9 cellular contexts compared by ENCODE assay signal in the genomic region with DNA sequence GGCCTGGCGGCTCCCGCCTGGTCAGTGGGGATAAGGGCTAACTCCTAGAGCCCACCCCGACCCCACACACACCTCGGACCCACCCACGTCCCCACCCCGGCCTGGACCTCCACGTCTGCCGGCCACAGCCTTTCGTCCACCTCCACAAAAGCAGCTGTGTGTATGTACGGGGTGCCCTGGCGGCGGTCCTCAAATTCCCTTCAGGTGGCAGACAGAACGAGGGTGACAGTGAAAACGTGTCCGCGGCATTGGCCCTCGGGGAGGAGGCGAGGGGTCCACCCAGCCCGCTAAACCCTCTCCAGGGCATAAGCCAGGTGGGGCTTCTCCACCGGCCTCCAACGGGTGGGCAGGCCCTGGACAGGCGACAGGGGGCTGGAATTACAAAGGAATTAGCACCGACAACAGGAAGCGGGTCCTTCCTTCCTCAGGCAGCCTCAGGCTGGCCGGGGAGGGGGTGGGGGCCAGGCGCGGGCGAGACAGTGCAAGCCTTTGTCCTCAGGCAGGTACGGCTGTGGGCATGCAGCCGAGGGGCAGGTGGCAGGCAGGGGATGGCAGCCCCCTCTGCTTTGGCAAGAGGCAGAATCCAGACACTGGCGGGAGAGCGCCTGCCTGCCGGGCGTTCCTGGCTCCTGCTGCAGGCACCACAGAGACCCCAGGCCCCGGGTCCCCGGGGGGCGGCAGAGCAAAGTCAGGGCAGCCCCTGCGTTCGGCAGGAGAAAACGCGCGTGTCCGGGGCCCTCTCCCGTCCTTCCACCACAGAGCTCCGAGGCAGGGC. TPM values are rescaled to one million over a fixed set of nuclear protein-coding genes. Genes with fewer than 3 reads are reported as not detected.
A peak's percentile ranks its signal among the peaks of the same experiment; 100 is the strongest.
DNase-seq lines count a peak whose midpoint lies in the region; FAIRE-seq and TF ChIP-seq lines count a peak whose summit lies in the region.
"Had no signal": no experiment of that assay in that cellular context is flagged by ENCODE, and none has a peak within 500 bp of the region (broad histone marks: within the 10 kb centered on the region; RNA-seq: fewer than 3 reads in every experiment).

No MANE protein-coding gene starts in this region.

- H4K20me1 ChIP-seq in keratinocyte (ENCODE audit: control insufficient read depth, extremely low read depth, insufficient read depth, low read length) = no peaks in the 10 kb centered on the region

- no peaks in the 10 kb centered on the region for H3K9me1 ChIP-seq in keratinocyte (ENCODE audit: control insufficient read depth, extremely low read depth, insufficient read depth, low read length)

- no peak overlapping the region for H3K4me3 Mint-ChIP-seq in CD8-positive, alpha-beta memory T cell

- no peaks in the 10 kb centered on the region for H3K36me3 Mint-ChIP-seq in CD8-positive, alpha-beta memory T cell

- H3K4me1 ChIP-seq in Peyer's patch (peaks cover 0 to 40% (median 3%) of the 10 kb centered on the region in 4 donors), keratinocyte (ENCODE audit: control insufficient read depth, extremely low read depth, insufficient read depth, low read length) (peaks cover 27% of the 10 kb centered on the region)
- no peaks in the 10 kb centered on the region for H3K4me1 ChIP-seq in CD8-positive, alpha-beta memory T cell (ENCODE audit: insufficient read depth, low read length)

- peak in 2 of 3 experiments; percentile 55 to 66 for DNase-seq in NCI-H1417 (lab: John Stamatoyannopoulos, UW)
- DNase-seq in NCI-H1417 treated with DMSO at 0.1 percent for 48 hours (lab: John Stamatoyannopoulos, UW) = no peak
- DNase-seq in Peyer's patch = no peak
- DNase-seq in keratinocyte (ENCODE audit: low read depth, low spot score) = no peak
- no peak for DNase-seq in stimulated activated CD4-positive, alpha-beta T cell treated with anti-CD3 and anti-CD28 coated beads, Interleukin-4, amount 100 ng/mL, for 24 hours
- DNase-seq in CD8-positive, alpha-beta memory T cell = no peak
- no peak for DNase-seq in pons (ENCODE audit: low spot score)

- no peak for FAIRE-seq in keratinocyte (lab: Jason Lieb, UNC)

- peak overlapping the region; percentile 28 for H3K9ac ChIP-seq in keratinocyte (ENCODE audit: control insufficient read depth, extremely low read depth, insufficient read depth, low read length)

- POLR2A ChIA-PET in CD8-positive, alpha-beta memory T cell (lab: Charles Lee) = interaction anchor here (1.2 kb wide), 1 partner anchor 53 kb away, joined by 5 read pairs; a partner anchor contains a TSS

- H3K9me3 Mint-ChIP-seq in CD8-positive, alpha-beta memory T cell = no peaks in the 10 kb centered on the region
- H3K9me3 Mint-ChIP-seq: activated T-helper 2 cell treated with anti-CD3 and anti-CD28 coated beads, Interferon-gamma antibody, Interleukin-2, Interleukin-4, amounts not matched to agents 10 μg/mL and 5 μg/mL and 100 μg/mL, durations not matched to agents 14 hours and 24 hours and 36 hours had no signal

- H3K36me3 ChIP-seq in Peyer's patch (no peaks in the 10 kb centered on the region), keratinocyte (ENCODE audit: control insufficient read depth in 2 of 2, extremely low read depth in 1 of 2, insufficient read depth in 2 of 2, low read length in 2 of 2) (no peaks in the 10 kb centered on the region)
- no peaks in the 10 kb centered on the region for H3K36me3 ChIP-seq in CD8-positive, alpha-beta memory T cell (ENCODE audit: insufficient read depth, low read length)

- TF ChIP-seq POLR2A in Peyer's patch (IDR thresholded peaks at IDR 0.05) = no peak

- no peaks in the 10 kb centered on the region for H3K79me2 ChIP-seq in keratinocyte (ENCODE audit: control insufficient read depth, insufficient read depth, low read length)

- H3K4me3 ChIP-seq in Peyer's patch (no peak overlapping the region), keratinocyte (ENCODE audit: control insufficient read depth in 2 of 3, extremely low read depth in 1 of 3, insufficient read depth in 2 of 3, low read depth in 1 of 3, low read length in 3 of 3) (peak overlapping the region in 1 of 3 experiments; percentile 27)
- no peak overlapping the region for H3K4me3 ChIP-seq in CD8-positive, alpha-beta memory T cell (ENCODE audit: low read length)

- H2AFZ ChIP-seq in keratinocyte (ENCODE audit: control insufficient read depth, low read length) = peak overlapping the region; percentile 77

- peak overlapping the region in 1 of 8 donors; percentile 57 for H3K27ac Mint-ChIP-seq in CD8-positive, alpha-beta memory T cell
- H3K27ac Mint-ChIP-seq: activated T-helper 2 cell treated with anti-CD3 and anti-CD28 coated beads, Interferon-gamma antibody, Interleukin-2, Interleukin-4, amounts not matched to agents 10 μg/mL and 5 μg/mL and 100 μg/mL, durations not matched to agents 14 hours and 24 hours and 36 hours had no signal

- H3K27me3 ChIP-seq in Peyer's patch (no peaks in the 10 kb centered on the region), keratinocyte (ENCODE audit: control insufficient read depth, extremely low read depth, insufficient read depth, low read length) (no peaks in the 10 kb centered on the region)
- H3K27me3 ChIP-seq in CD8-positive, alpha-beta memory T cell (ENCODE audit: insufficient read depth, low read length, poor library complexity, severe bottlenecking) = no peaks in the 10 kb centered on the region

- H3K27ac ChIP-seq in Peyer's patch = peak overlapping the region in 3 of 4 donors; percentile 25 to 52 (median 25)
- H3K27ac ChIP-seq in keratinocyte (ENCODE audit: control insufficient read depth, insufficient read depth, low read length) = no peak overlapping the region
- peak overlapping the region; percentile 36 for H3K27ac ChIP-seq in temporal lobe (ENCODE audit: low read depth, low read length)
- no peak overlapping the region for H3K27ac ChIP-seq in CD8-positive, alpha-beta memory T cell (ENCODE audit: low read depth, low read length)

- H3K9me3 ChIP-seq in Peyer's patch (no peaks in the 10 kb centered on the region), keratinocyte (ENCODE audit: control insufficient read depth, low read depth, low read length) (no peaks in the 10 kb centered on the region)
- H3K9me3 ChIP-seq in CD8-positive, alpha-beta memory T cell (ENCODE audit: low read length) = no peaks in the 10 kb centered on the region

- no peak for TF ChIP-seq CTCF in Peyer's patch (IDR thresholded peaks at IDR 0.05)
- no peak for TF ChIP-seq CTCF in keratinocyte (optimal IDR thresholded peaks at IDR 0.05 in 1 of 3, IDR thresholded peaks at IDR 0.05 in 1 of 3, conservative IDR thresholded peaks at IDR 0.05 in 1 of 3; ENCODE audit: extremely low read depth in 1 of 3, insufficient read depth in 2 of 3, low read length in 3 of 3)

- dilution Hi-C loops in keratinocyte (cut with MboI; ENCODE audit: extremely low pct_ligation_motif_present, low sequenced_read_pairs) = no loop called here

- CTCF ChIA-PET in CD8-positive, alpha-beta memory T cell (lab: Charles Lee) = interaction anchor here (1.2 kb wide), 1 partner anchor 74 kb away, joined by 4 read pairs; a partner anchor contains a TSS

- peak overlapping the region; percentile 63 for H3K4me2 ChIP-seq in keratinocyte (ENCODE audit: control insufficient read depth, extremely low read depth, insufficient read depth, low read depth, low read length)

- H3K4me1 Mint-ChIP-seq in CD8-positive, alpha-beta memory T cell = no peaks in the 10 kb centered on the region

- H3K27me3 Mint-ChIP-seq in CD8-positive, alpha-beta memory T cell = peaks cover 0 to 2% of the 10 kb centered on the region in 2 donors

RNA-seq across cellular contexts. Expression of a gene that starts 12.3 kb away (rescaled TPM):
- total RNA-seq in Peyer's patch = 100 to 1,000 TPM in 2 of 4 donors, 10 to 100 TPM in 2; 88.2 to 132 (median 107) TPM
- polyA plus RNA-seq in keratinocyte = 45.2 to 80.0 TPM (median 76.5 TPM) in 3 replicates
- polyA plus RNA-seq in keratinocyte (2011; ENCODE audit: low read depth) = 94.0 TPM
- polyA plus RNA-seq in keratinocyte (2011; cell fraction: cytosol; rRNA removed) = 71.2 and 85.2 TPM in 2 replicates
- 77.1 and 79.8 TPM in 2 replicates for polyA plus RNA-seq in keratinocyte (2011; cell fraction: nucleus; rRNA removed)
- 39.7 and 78.7 TPM in 2 replicates for polyA plus RNA-seq in keratinocyte (2012; ENCODE audit: low replicate concordance)
- 40.8 to 46.0 TPM (median 41.8 TPM) in 3 replicates for polyA minus RNA-seq in keratinocyte
- 38.2 TPM for polyA minus RNA-seq in keratinocyte (2011; cell fraction: cytosol; rRNA and poly(A)+ RNA removed)
- polyA minus RNA-seq in keratinocyte (2011; cell fraction: nucleus; rRNA and poly(A)+ RNA removed) = 11.8 and 27.9 TPM in 2 replicates
- total RNA-seq in temporal lobe = 21.6 TPM
- total RNA-seq in CD8-positive, alpha-beta memory T cell = 10 to 100 TPM; 80.5 to 85.0 TPM
- polyA plus RNA-seq in CD8-positive, alpha-beta memory T cell = 39.6 TPM

RNA-seq across cellular contexts. Expression of a gene that starts 53.8 kb away (rescaled TPM):
- total RNA-seq in Peyer's patch (100 to 1,000 TPM in 1 of 4 donors, 10 to 100 TPM in 3; 58.6 to 103 (median 69.0) TPM), temporal lobe (11.8 TPM)
- 12.7 to 17.0 TPM (median 13.9 TPM) in 3 replicates for polyA plus RNA-seq in keratinocyte
- polyA plus RNA-seq in keratinocyte (2011; ENCODE audit: low read depth) = 2.7 TPM
- 7.4 and 11.8 TPM in 2 replicates for polyA plus RNA-seq in keratinocyte (2011; cell fraction: cytosol; rRNA removed)
- polyA plus RNA-seq in keratinocyte (2011; cell fraction: nucleus; rRNA removed) = 35.3 and 40.2 TPM in 2 replicates
- 4.9 and 14.3 TPM in 2 replicates for polyA plus RNA-seq in keratinocyte (2012; ENCODE audit: low replicate concordance)
- 17.8 to 39.3 TPM (median 26.5 TPM) in 3 replicates for polyA minus RNA-seq in keratinocyte
- 37.4 TPM for polyA minus RNA-seq in keratinocyte (2011; cell fraction: cytosol; rRNA and poly(A)+ RNA removed)
- 38.0 and 53.4 TPM in 2 replicates for polyA minus RNA-seq in keratinocyte (2011; cell fraction: nucleus; rRNA and poly(A)+ RNA removed)
- 10 to 100 TPM in 1 of 2 experiments, 1 to 10 TPM in 1; 9.0 to 10.2 TPM for total RNA-seq in CD8-positive, alpha-beta memory T cell
- polyA plus RNA-seq in CD8-positive, alpha-beta memory T cell = 1.6 TPM

RNA-seq across cellular contexts. Expression of a gene that starts 58.5 kb away (rescaled TPM):
- total RNA-seq in Peyer's patch (100 to 1,000 TPM in 1 of 4 donors, 10 to 100 TPM in 3; 60.9 to 163 (median 64.7) TPM), temporal lobe (54.8 TPM)
- polyA plus RNA-seq in keratinocyte = 19.9 to 28.0 TPM (median 23.0 TPM) in 3 replicates
- 14.3 TPM for polyA plus RNA-seq in keratinocyte (2011; ENCODE audit: low read depth)
- polyA plus RNA-seq in keratinocyte (2011; cell fraction: cytosol; rRNA removed) = 22.1 and 29.6 TPM in 2 replicates
- 24.1 and 25.9 TPM in 2 replicates for polyA plus RNA-seq in keratinocyte (2011; cell fraction: nucleus; rRNA removed)
- polyA plus RNA-seq in keratinocyte (2012; ENCODE audit: low replicate concordance) = 16.0 and 33.2 TPM in 2 replicates
- 28.6 to 53.5 TPM (median 41.6 TPM) in 3 replicates for polyA minus RNA-seq in keratinocyte
- 35.7 TPM for polyA minus RNA-seq in keratinocyte (2011; cell fraction: cytosol; rRNA and poly(A)+ RNA removed)
- 24.8 and 28.7 TPM in 2 replicates for polyA minus RNA-seq in keratinocyte (2011; cell fraction: nucleus; rRNA and poly(A)+ RNA removed)
- 10 to 100 TPM; 29.5 to 31.9 TPM for total RNA-seq in CD8-positive, alpha-beta memory T cell
- 80.2 TPM for polyA plus RNA-seq in CD8-positive, alpha-beta memory T cell

Comparison
In these comparisons a context has a peak if more than half of its experiments do, and no peak if none do; other contexts are left out.
1. DNase-seq: peak in NCI-H1417 (2 of 3); none in NCI-H1417 treated with DMSO at 0.1 percent for 48 hours (single experiment), Peyer's patch (0 of 3), keratinocyte (single experiment), stimulated activated CD4-positive, alpha-beta T cell treated with anti-CD3 and anti-CD28 coated beads, Interleukin-4, amount 100 ng/mL, for 24 hours (single experiment), CD8-positive, alpha-beta memory T cell (0 of 5) and pons (single experiment).
2. H3K27ac ChIP-seq: peak in Peyer's patch (3 of 4) and temporal lobe (single experiment); none in keratinocyte (single experiment) and CD8-positive, alpha-beta memory T cell (single experiment).